ENCODE assay signal across 16 cellular contexts in the genomic region with DNA sequence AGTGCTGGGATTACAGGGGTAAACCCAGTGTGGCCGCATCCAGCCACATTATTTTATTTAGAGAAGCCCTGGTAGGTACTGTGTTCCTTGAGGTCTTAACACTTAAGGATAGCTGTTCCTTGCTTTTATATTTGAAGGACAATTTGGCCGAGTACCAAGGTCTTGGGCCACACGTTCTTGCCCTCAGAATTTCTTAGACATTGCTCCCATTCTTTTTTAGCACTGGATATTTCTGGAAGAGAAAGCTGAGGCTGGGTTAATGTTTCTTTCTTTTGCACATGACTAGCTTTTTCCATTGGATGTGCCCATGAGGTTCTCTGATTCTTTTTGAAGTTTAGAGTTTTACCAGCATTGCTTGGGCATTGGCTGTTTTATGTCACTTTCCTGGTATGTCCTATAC. TPM values are rescaled to one million over a fixed set of nuclear protein-coding genes. Genes with fewer than 3 reads are reported as not detected.
"Had no signal": no experiment of that assay in that cellular context is flagged by ENCODE, and none has a peak within 500 bp of the region (broad histone marks: within the 10 kb centered on the region; RNA-seq: fewer than 3 reads in every experiment).

No MANE protein-coding gene starts in this region.

- H3K27me3 ChIP-seq: dorsolateral prefrontal cortex, pancreas had no signal

- DNase-seq: activated CD4-positive, alpha-beta T cell treated with anti-CD3 and anti-CD28 coated beads for 36 hours; activated CD4-positive, alpha-beta T cell treated with anti-CD3 and anti-CD28 coated beads, Interleukin-2, amount 50 U/mL, for 48 hours; dorsolateral prefrontal cortex; immature natural killer cell; left cardiac atrium; naive B cell; pancreas; stimulated activated naive B cell treated with anti-CD40 and anti-IgM and Interleukin-4, amounts not matched to agents 10 μg/mL and 1 μg/mL and 100 μg/mL, for 72 hours had no signal

- H3K4me3 ChIP-seq: dorsolateral prefrontal cortex, pancreas had no signal

- FAIRE-seq: pancreas had no signal

- H3K36me3 Mint-ChIP-seq: activated naive CD8-positive, alpha-beta T cell; immature natural killer cell; naive B cell; stimulated activated naive B cell treated with anti-CD40 and anti-IgM and Interleukin-4, amounts not matched to agents 10 μg/mL and 1 μg/mL and 100 μg/mL, for 72 hours had no signal

- H3K27me3 Mint-ChIP-seq: activated CD4-positive, alpha-beta T cell treated with anti-CD3 and anti-CD28 coated beads for 36 hours; activated naive CD8-positive, alpha-beta T cell had no signal

- H3K4me3 Mint-ChIP-seq: activated CD4-positive, alpha-beta T cell treated with anti-CD3 and anti-CD28 coated beads for 36 hours; activated naive CD8-positive, alpha-beta T cell; activated T-helper 1 cell treated with anti-CD3 and anti-CD28 coated beads, Interleukin-12 subunit alpha, Interleukin-12 subunit beta, Interleukin-2, Interleukin-4 antibody, amounts not matched to agents 30 ng/mL and 10 ng/mL and 1 ng/mL, durations not matched to agents 14 hours and 24 hours and 36 hours; immature natural killer cell; naive B cell; stimulated activated naive B cell treated with anti-CD40 and anti-IgM and Interleukin-4, amounts not matched to agents 10 μg/mL and 1 μg/mL and 100 μg/mL, for 72 hours had no signal

- ATAC-seq: activated CD4-positive, alpha-beta T cell treated with anti-CD3 and anti-CD28 coated beads for 36 hours; left cardiac atrium; stimulated activated naive B cell treated with anti-CD40 and anti-IgM and Interleukin-4, amounts not matched to agents 10 μg/mL and 1 μg/mL and 100 μg/mL, for 72 hours had no signal

- H3K36me3 ChIP-seq: pancreas had no signal

- H3K9me3 Mint-ChIP-seq: activated T-helper 1 cell treated with anti-CD3 and anti-CD28 coated beads, Interleukin-12 subunit alpha, Interleukin-12 subunit beta, Interleukin-2, Interleukin-4 antibody, amounts not matched to agents 30 ng/mL and 10 ng/mL and 1 ng/mL, durations not matched to agents 14 hours and 24 hours and 36 hours had no signal

- H3K27ac Mint-ChIP-seq: activated CD4-positive, alpha-beta T cell treated with anti-CD3 and anti-CD28 coated beads for 36 hours; activated naive CD8-positive, alpha-beta T cell; activated T-helper 1 cell treated with anti-CD3 and anti-CD28 coated beads, Interleukin-12 subunit alpha, Interleukin-12 subunit beta, Interleukin-2, Interleukin-4 antibody, amounts not matched to agents 30 ng/mL and 10 ng/mL and 1 ng/mL, durations not matched to agents 14 hours and 24 hours and 36 hours; immature natural killer cell; naive B cell; stimulated activated naive B cell treated with anti-CD40 and anti-IgM and Interleukin-4, amounts not matched to agents 10 μg/mL and 1 μg/mL and 100 μg/mL, for 72 hours had no signal

- H3K4me1 Mint-ChIP-seq: activated CD4-positive, alpha-beta T cell treated with anti-CD3 and anti-CD28 coated beads for 36 hours; immature natural killer cell; naive B cell; stimulated activated naive B cell treated with anti-CD40 and anti-IgM and Interleukin-4, amounts not matched to agents 10 μg/mL and 1 μg/mL and 100 μg/mL, for 72 hours had no signal

- H3K27ac ChIP-seq: pancreas had no signal

- H3K9me3 ChIP-seq: pancreas had no signal

RNA-seq across cellular contexts. Expression of a gene that starts 5.5 kb away (rescaled TPM):
- total RNA-seq: activated CD4-positive, alpha-beta T cell treated with anti-CD3 and anti-CD28 coated beads for 36 hours; activated T-helper 1 cell treated with anti-CD3 and anti-CD28 coated beads, Interleukin-12 subunit alpha, Interleukin-12 subunit beta, Interleukin-2, Interleukin-4 antibody, amounts not matched to agents 30 ng/mL and 10 ng/mL and 1 ng/mL, durations not matched to agents 14 hours and 24 hours and 36 hours; cardiac septum; dorsolateral prefrontal cortex; left cardiac atrium; lung microvascular endothelial cell; mononuclear cell; pancreas; pulmonary artery endothelial cell; T-helper 2 cell treated with Interferon-gamma antibody and Interleukin-4, amounts not matched to agents 100 ng/mL and 5 ng/mL, for 36 hours; ureter had no signal
